15 cellular contexts compared by ENCODE assay signal in genomic region chr3:149388001-149388435, GRCh38. TPM values are rescaled to one million over a fixed set of nuclear protein-coding genes. Genes with fewer than 3 reads are reported as not detected.
DNase-seq lines count a peak whose midpoint lies in the region; FAIRE-seq and TF ChIP-seq lines count a peak whose summit lies in the region.
"Had no signal": no experiment of that assay in that cellular context is flagged by ENCODE, and none has a peak within 500 bp of the region (broad histone marks: within the 10 kb centered on the region; RNA-seq: fewer than 3 reads in every experiment).

No MANE protein-coding gene starts in this region.

- H3K36me3 Mint-ChIP-seq in progenitor cell of endocrine pancreas (ENCODE audit: insufficient read depth), result peaks cover 5% of the 10 kb centered on the region

- no peak for TF ChIP-seq CTCF in progenitor cell of endocrine pancreas (IDR thresholded peaks at IDR 0.05; ENCODE audit: unreplicated experiment)

- H3K9me3 Mint-ChIP-seq in progenitor cell of endocrine pancreas (ENCODE audit: low read depth), result peaks cover 20% of the 10 kb centered on the region
- H3K9me3 Mint-ChIP-seq: activated T-helper 1 cell treated with anti-CD3 and anti-CD28 coated beads, Interleukin-12 subunit alpha, Interleukin-12 subunit beta, Interleukin-2, Interleukin-4 antibody, amounts not matched to agents 30 ng/mL and 10 ng/mL and 1 ng/mL, durations not matched to agents 14 hours and 24 hours and 36 hours; dendritic cell treated with granulocyte-macrophage colony-stimulating factor and Interleukin-4, amounts not matched to agents 40 ng/mL and 50 ng/mL, for 4 days had no signal

- H3K4me3 Mint-ChIP-seq in progenitor cell of endocrine pancreas (ENCODE audit: low read depth), result no peak overlapping the region
- H3K4me3 Mint-ChIP-seq: activated T-helper 1 cell treated with anti-CD3 and anti-CD28 coated beads, Interleukin-12 subunit alpha, Interleukin-12 subunit beta, Interleukin-2, Interleukin-4 antibody, amounts not matched to agents 30 ng/mL and 10 ng/mL and 1 ng/mL, durations not matched to agents 14 hours and 24 hours and 36 hours; dendritic cell treated with granulocyte-macrophage colony-stimulating factor and Interleukin-4, amounts not matched to agents 40 ng/mL and 50 ng/mL, for 4 days had no signal

- H3K27me3 Mint-ChIP-seq in progenitor cell of endocrine pancreas, result no peaks in the 10 kb centered on the region
- H3K27me3 Mint-ChIP-seq: dendritic cell treated with granulocyte-macrophage colony-stimulating factor and Interleukin-4, amounts not matched to agents 40 ng/mL and 50 ng/mL, for 4 days had no signal

- peaks cover 27% of the 10 kb centered on the region for H3K4me1 Mint-ChIP-seq in progenitor cell of endocrine pancreas (ENCODE audit: low read depth)

- no peak for FAIRE-seq in RCC 7860 (lab: Jason Lieb, UNC)
- FAIRE-seq: K562 had no signal

- peak; percentile 61 for DNase-seq in AG20443 (ENCODE audit: low spot score)
- peak; percentile 86 for DNase-seq in RCC 7860 (ENCODE audit: low spot score)
- peak; percentile 70 for DNase-seq in fibroblast of gingiva (ENCODE audit: low read depth)
- no peak for DNase-seq in progenitor cell of endocrine pancreas (ENCODE audit: low spot score, unreplicated experiment)
- DNase-seq in mucosa of gallbladder (ENCODE audit: low spot score), result no peak
- no peak for DNase-seq in effector CD4-positive, alpha-beta T cell
- no peak for DNase-seq in DMS79 treated with DMSO at 0.1 percent for 48 hours (lab: John Stamatoyannopoulos, UW)
- DNase-seq in SKM-1 (lab: John Stamatoyannopoulos, UW; ENCODE audit: unreplicated experiment), result no peak
- DNase-seq: COR-L47, NCI-H2081, ovary, SHP77 had no signal

- peak overlapping the region; percentile 80 for H3K27ac Mint-ChIP-seq in progenitor cell of endocrine pancreas
- H3K27ac Mint-ChIP-seq: activated T-helper 1 cell treated with anti-CD3 and anti-CD28 coated beads, Interleukin-12 subunit alpha, Interleukin-12 subunit beta, Interleukin-2, Interleukin-4 antibody, amounts not matched to agents 30 ng/mL and 10 ng/mL and 1 ng/mL, durations not matched to agents 14 hours and 24 hours and 36 hours; dendritic cell treated with granulocyte-macrophage colony-stimulating factor and Interleukin-4, amounts not matched to agents 40 ng/mL and 50 ng/mL, for 4 days had no signal

RNA-seq across cellular contexts. Expression of gene TM4SF1, which starts 10.6 kb away (rescaled TPM):
- total RNA-seq in progenitor cell of endocrine pancreas (2.1 and 2.3 TPM in 2 replicates), mucosa of gallbladder (139 TPM)

RNA-seq across cellular contexts. Expression of gene TM4SF18, which starts 54.6 kb away (rescaled TPM):
- total RNA-seq in progenitor cell of endocrine pancreas (0.36 TPM in 1 of 2 replicates, not detected in the other), mucosa of gallbladder (7.7 TPM)
- total RNA-seq: activated T-helper 1 cell treated with anti-CD3 and anti-CD28 coated beads, Interleukin-12 subunit alpha, Interleukin-12 subunit beta, Interleukin-2, Interleukin-4 antibody, amounts not matched to agents 30 ng/mL and 10 ng/mL and 1 ng/mL, durations not matched to agents 14 hours and 24 hours and 36 hours; K562 had no signal

Comparison
In these comparisons a context has a peak if more than half of its experiments do, and no peak if none do; other contexts are left out.
1. DNase-seq: peak in AG20443 (single experiment), RCC 7860 (single experiment) and fibroblast of gingiva (single experiment); none in progenitor cell of endocrine pancreas (single experiment), mucosa of gallbladder (single experiment), effector CD4-positive, alpha-beta T cell (single experiment), DMS79 treated with DMSO at 0.1 percent for 48 hours (single experiment) and SKM-1 (single experiment).
2. RNA of gene TM4SF1, which starts 10.6 kb away (total RNA-seq): 139 TPM in mucosa of gallbladder (single experiment); 2.1 to 2.3 TPM in progenitor cell of endocrine pancreas; every median in the first group is over 10 times any median in the second.